19 cellular contexts compared by ENCODE assay signal in genomic region chr15:82117296-82117695, GRCh38.
DNase-seq lines count a peak whose midpoint lies in the region; ATAC-seq and TF ChIP-seq lines count a peak whose summit lies in the region.
"Had no signal": no experiment of that assay in that cellular context is flagged by ENCODE, and none has a peak within 500 bp of the region (broad histone marks: within the 10 kb centered on the region; RNA-seq: fewer than 3 reads in every experiment).

No MANE protein-coding gene starts in this region.

- no peak for TF ChIP-seq CTCF in nephron progenitor cell (IDR thresholded peaks at IDR 0.05)
- no peak for TF ChIP-seq CTCF in type B pancreatic cell (conservative IDR thresholded peaks at IDR 0.05)

- POLR2A ChIA-PET in activated CD4-positive, alpha-beta memory T cell treated with anti-CD3 and anti-CD28 coated beads, Interleukin-2, amount 10 ng/mL, durations not matched to agents 7 days and 5 days (lab: Charles Lee): no interaction called here

- H3K27me3 Mint-ChIP-seq in central memory CD8-positive, alpha-beta T cell: no peaks in the 10 kb centered on the region
- H3K27me3 Mint-ChIP-seq in nephron progenitor cell (ENCODE audit: low read depth, poor library complexity) (peaks cover 7% of the 10 kb centered on the region), type B pancreatic cell (no peaks in the 10 kb centered on the region)
- no peaks in the 10 kb centered on the region for H3K27me3 Mint-ChIP-seq in activated CD4-positive, alpha-beta memory T cell treated with anti-CD3 and anti-CD28 coated beads, Interleukin-2, amount 10 ng/mL, durations not matched to agents 7 days and 5 days
- H3K27me3 Mint-ChIP-seq: B cell; CD4-positive, alpha-beta T cell had no signal

- peaks cover 3% of the 10 kb centered on the region for H3K36me3 Mint-ChIP-seq in central memory CD8-positive, alpha-beta T cell (ENCODE audit: insufficient read depth)
- no peaks in the 10 kb centered on the region for H3K36me3 Mint-ChIP-seq in nephron progenitor cell (ENCODE audit: low read depth)
- peaks cover 7% of the 10 kb centered on the region for H3K36me3 Mint-ChIP-seq in type B pancreatic cell
- no peaks in the 10 kb centered on the region for H3K36me3 Mint-ChIP-seq in activated CD4-positive, alpha-beta memory T cell treated with anti-CD3 and anti-CD28 coated beads, Interleukin-2, amount 10 ng/mL, durations not matched to agents 7 days and 5 days (ENCODE audit: low read depth)

- H3K4me1 Mint-ChIP-seq in central memory CD8-positive, alpha-beta T cell: no peaks in the 10 kb centered on the region
- H3K4me1 Mint-ChIP-seq in nephron progenitor cell (peaks cover 43% of the 10 kb centered on the region), type B pancreatic cell (ENCODE audit: unreplicated experiment) (peaks cover 7% of the 10 kb centered on the region)
- no peaks in the 10 kb centered on the region for H3K4me1 Mint-ChIP-seq in activated CD4-positive, alpha-beta memory T cell treated with anti-CD3 and anti-CD28 coated beads, Interleukin-2, amount 10 ng/mL, durations not matched to agents 7 days and 5 days
- H3K4me1 Mint-ChIP-seq: B cell had no signal

- no peak overlapping the region for H3K4me3 Mint-ChIP-seq in central memory CD8-positive, alpha-beta T cell
- H3K4me3 Mint-ChIP-seq in nephron progenitor cell (no peak overlapping the region), type B pancreatic cell (no peak overlapping the region)
- H3K4me3 Mint-ChIP-seq in activated CD4-positive, alpha-beta memory T cell treated with anti-CD3 and anti-CD28 coated beads, Interleukin-2, amount 10 ng/mL, durations not matched to agents 7 days and 5 days: no peak overlapping the region
- H3K4me3 Mint-ChIP-seq: B cell; CD4-positive, alpha-beta T cell; CD8-positive, alpha-beta T cell had no signal

- ATAC-seq in central memory CD8-positive, alpha-beta T cell (replicated peaks; ENCODE audit: extremely low read depth, poor library complexity, severe bottlenecking): no peak
- no peak for ATAC-seq in GM19328 (IDR thresholded peaks at IDR 0.05; ENCODE audit: unreplicated experiment)
- ATAC-seq: A549; CD8-positive, alpha-beta T cell; GM12878 had no signal

- no peaks in the 10 kb centered on the region for H3K9me3 Mint-ChIP-seq in central memory CD8-positive, alpha-beta T cell
- H3K9me3 Mint-ChIP-seq in nephron progenitor cell (no peaks in the 10 kb centered on the region), type B pancreatic cell (no peaks in the 10 kb centered on the region)
- H3K9me3 Mint-ChIP-seq in activated CD4-positive, alpha-beta memory T cell treated with anti-CD3 and anti-CD28 coated beads, Interleukin-2, amount 10 ng/mL, durations not matched to agents 7 days and 5 days: no peaks in the 10 kb centered on the region
- H3K9me3 Mint-ChIP-seq: CD4-positive, alpha-beta T cell; CD8-positive, alpha-beta T cell had no signal

- no peak for DNase-seq in central memory CD8-positive, alpha-beta T cell (ENCODE audit: low spot score in 2 of 2)
- no peak for DNase-seq in nephron progenitor cell
- DNase-seq in type B pancreatic cell (ENCODE audit: extremely low spot score, unreplicated experiment): peak; percentile 45
- no peak for DNase-seq in activated CD4-positive, alpha-beta memory T cell treated with anti-CD3 and anti-CD28 coated beads, Interleukin-2, amount 10 ng/mL, durations not matched to agents 7 days and 5 days
- DNase-seq: AML-193; Caco-2; CD4-positive, alpha-beta T cell; CD8-positive, alpha-beta T cell; DMS 273 treated with DMSO at 0.1 percent for 48 hours; DMS153; DMS53; DMS79; DND-41; EL; GDM1 had no signal

- peak overlapping the region; percentile 20 for H3K27ac Mint-ChIP-seq in central memory CD8-positive, alpha-beta T cell (ENCODE audit: low read depth)
- peak overlapping the region; percentile 57 for H3K27ac Mint-ChIP-seq in nephron progenitor cell
- H3K27ac Mint-ChIP-seq in type B pancreatic cell: no peak overlapping the region
- H3K27ac Mint-ChIP-seq in activated CD4-positive, alpha-beta memory T cell treated with anti-CD3 and anti-CD28 coated beads, Interleukin-2, amount 10 ng/mL, durations not matched to agents 7 days and 5 days: no peak overlapping the region
- H3K27ac Mint-ChIP-seq: B cell; CD4-positive, alpha-beta T cell; CD8-positive, alpha-beta T cell had no signal

- CTCF ChIA-PET in activated CD4-positive, alpha-beta memory T cell treated with anti-CD3 and anti-CD28 coated beads, Interleukin-2, amount 10 ng/mL, durations not matched to agents 7 days and 5 days (lab: Charles Lee): interaction anchor here (1.8 kb wide), 1 partner anchor 9 kb away, joined by 7 read pairs; no protein-coding TSS in a partner anchor

Comparison
In these comparisons a context has a peak if more than half of its experiments do, and no peak if none do; other contexts are left out.
1. H3K27ac Mint-ChIP-seq: peak in central memory CD8-positive, alpha-beta T cell (single experiment) and nephron progenitor cell (single experiment); none in type B pancreatic cell (single experiment) and activated CD4-positive, alpha-beta memory T cell treated with anti-CD3 and anti-CD28 coated beads, Interleukin-2, amount 10 ng/mL, durations not matched to agents 7 days and 5 days (single experiment).